In the genomic region with DNA sequence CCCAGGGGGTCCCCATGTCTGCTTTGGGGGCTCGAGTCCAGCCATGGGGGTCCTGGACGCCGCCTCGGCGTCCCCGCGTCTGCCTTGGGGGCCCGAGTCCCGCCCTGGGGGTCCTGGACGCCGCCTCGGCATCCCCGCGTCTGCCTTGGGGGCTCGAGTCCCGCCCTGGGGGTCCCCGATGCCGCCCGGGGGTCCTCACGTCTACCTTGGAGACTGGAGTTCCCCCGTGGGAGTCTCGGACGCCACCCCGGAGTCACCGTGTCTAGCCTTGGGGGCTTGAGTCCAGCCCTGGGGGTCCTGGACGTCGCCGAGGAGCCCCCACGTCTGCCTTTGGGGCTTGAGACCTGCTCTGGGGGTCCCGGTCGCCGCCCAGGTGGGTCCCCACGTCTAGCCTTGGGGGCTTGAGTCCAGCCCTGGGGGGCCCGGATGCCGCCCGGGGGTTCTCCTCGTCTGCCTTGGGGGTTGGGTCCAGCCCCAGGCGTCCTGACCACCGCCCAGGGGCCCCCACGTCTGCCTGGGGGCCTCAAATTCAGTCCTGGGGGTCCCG, we compare ENCODE assay signal across 9 cellular contexts. TPM values are rescaled to one million over a fixed set of nuclear protein-coding genes. Genes with fewer than 3 reads are reported as not detected.
DNase-seq lines count a peak whose midpoint lies in the region; ATAC-seq, FAIRE-seq and TF ChIP-seq lines count a peak whose summit lies in the region.
"Had no signal": no experiment of that assay in that cellular context is flagged by ENCODE, and none has a peak within 500 bp of the region (broad histone marks: within the 10 kb centered on the region; RNA-seq: fewer than 3 reads in every experiment).

No MANE protein-coding gene starts in this region.

- H3K27me3 ChIP-seq in GM12878 (replicated peaks in 1 of 2; ENCODE audit: control insufficient read depth in 2 of 2, insufficient read depth in 2 of 2, low read length in 1 of 2) (no peaks in the 10 kb centered on the region), HepG2 (ENCODE audit: control insufficient read depth in 1 of 2, insufficient read depth in 2 of 2, low read length in 2 of 2) (no peaks in the 10 kb centered on the region)

- CTCF ChIA-PET in GM12878 (lab: Yijun Ruan, JAX) = no interaction called here
- CTCF ChIA-PET in HepG2 (lab: Yijun Ruan, JAX; ENCODE audit: low intra/inter-chr PET ratio, low total read pairs) = no interaction called here

- POLR2A ChIA-PET in GM12878 (lab: Charles Lee) (no interaction called here), HepG2 (lab: Yijun Ruan, JAX) (no interaction called here)

- no peak for ATAC-seq in GM12878
- no peak for ATAC-seq in HepG2
- no peak for ATAC-seq in GM18502 (IDR thresholded peaks at IDR 0.05; ENCODE audit: poor library complexity, unreplicated experiment)
- no peak for ATAC-seq in HG03108 (IDR thresholded peaks at IDR 0.05; ENCODE audit: unreplicated experiment)

- TF ChIP-seq RAD21 in GM12878 (IDR thresholded peaks at IDR 0.05; ENCODE audit: insufficient read depth, low read depth, low read length) (no peak), HepG2 (CRISPR knock-in tag; IDR thresholded peaks at IDR 0.05) (no peak)

- peak overlapping the region; percentile 77; the same call in 1 of the 2 replicates for H2AFZ ChIP-seq in GM12878 (ENCODE audit: control insufficient read depth, low read depth, low read length)
- no peak overlapping the region for H2AFZ ChIP-seq in HepG2 (ENCODE audit: low read length)

- H3K4me2 ChIP-seq in GM12878 (ENCODE audit: control insufficient read depth, insufficient read depth) (peak overlapping the region; percentile 32), HepG2 (ENCODE audit: low read depth, low read length) (peak overlapping the region; percentile 92)

- H3K9ac ChIP-seq in GM12878 (ENCODE audit: control insufficient read depth, insufficient read depth, low read length) (peak overlapping the region; percentile 98), HepG2 (ENCODE audit: insufficient read depth, low read depth, low read length) (peak overlapping the region; percentile 92)

- H3K4me3 ChIP-seq in LNCaP clone FGC (ENCODE audit: low read depth, low read length) = peak overlapping the region; percentile 88
- peak overlapping the region; percentile 86 for H3K4me3 ChIP-seq in GM12878
- peak overlapping the region; percentile 73 to 88 (median 83) for H3K4me3 ChIP-seq in HepG2 (replicated peaks in 1 of 3; ENCODE audit: insufficient read depth in 1 of 3, low read depth in 2 of 3, low read length in 3 of 3)

- H3K9me3 ChIP-seq in GM12878 (replicated peaks; ENCODE audit: control insufficient read depth, insufficient read depth, low read length) (no peaks in the 10 kb centered on the region), HepG2 (ENCODE audit: low read length) (no peaks in the 10 kb centered on the region)

- H3K27ac ChIP-seq in GM12878 (ENCODE audit: control insufficient read depth, insufficient read depth) (peak overlapping the region; percentile 95), HepG2 (ENCODE audit: extremely low read length, insufficient read depth, low read length) (peak overlapping the region; percentile 66), temporal lobe (ENCODE audit: low read depth, low read length) (peak overlapping the region; percentile 44)

- in situ Hi-C loops in GM12878 (cut with MboI) (no loop called here), HepG2 (cut with HindIII; ENCODE audit: extremely low pct_ligation_motif_present, low pct_unique_long_range_greater_than_20kb) (loop anchor here (5.0 kb wide), 1 partner anchor 42 kb away; no protein-coding TSS in a partner anchor)

- H3K4me1 ChIP-seq in GM12878 (ENCODE audit: control insufficient read depth, insufficient read depth, low read length) (peaks cover 7% of the 10 kb centered on the region), HepG2 (ENCODE audit: insufficient read depth, low read length) (peaks cover 34% of the 10 kb centered on the region)

- FAIRE-seq in GM12878 (lab: Jason Lieb, UNC) (no peak), HepG2 (lab: Jason Lieb, UNC) (no peak)

- H3K79me2 ChIP-seq in GM12878 (ENCODE audit: control insufficient read depth, insufficient read depth, low read length) (peaks cover 14% of the 10 kb centered on the region), HepG2 (ENCODE audit: insufficient read depth, low read length) (peaks cover 9% of the 10 kb centered on the region)

- no peak for DNase-seq in LNCaP clone FGC (ENCODE audit: low read depth)
- DNase-seq in GM12878 (ENCODE audit: low read depth, low spot score) = no peak
- DNase-seq in HepG2 (ENCODE audit: low spot score) = no peak
- DNase-seq in HT-29 (ENCODE audit: low spot score) = no peak
- no peak for DNase-seq in NCI-H526 (lab: John Stamatoyannopoulos, UW)
- DNase-seq: NCI-H82 had no signal

- H4K20me1 ChIP-seq in GM12878 (ENCODE audit: control insufficient read depth, insufficient read depth) = no peaks in the 10 kb centered on the region
- peaks cover 6% of the 10 kb centered on the region; the same call in 1 of the 2 replicates for H4K20me1 ChIP-seq in HepG2 (ENCODE audit: insufficient read depth, low read length)

- H3K36me3 ChIP-seq in GM12878 (ENCODE audit: control insufficient read depth in 2 of 2, insufficient read depth in 2 of 2, low read length in 1 of 2) = peaks cover 0 to 3% of the 10 kb centered on the region in 2 experiments; a peak in 1 of 4 replicates
- peaks cover 5 to 19% of the 10 kb centered on the region in 2 experiments; a peak in 4 of 5 replicates for H3K36me3 ChIP-seq in HepG2 (replicated peaks in 1 of 2; ENCODE audit: control insufficient read depth in 1 of 2, insufficient read depth in 2 of 2, low read length in 2 of 2)

- TF ChIP-seq EP300 in GM12878 (IDR thresholded peaks at IDR 0.05; ENCODE audit: borderline replicate concordance in 1 of 2, control insufficient read depth in 1 of 2, low read depth in 2 of 2, low read length in 2 of 2) (no peak), HepG2 (IDR thresholded peaks at IDR 0.05; ENCODE audit: low read depth in 2 of 2, low read length in 2 of 2) (no peak), HepG2 (CRISPR knock-in tag; IDR thresholded peaks at IDR 0.05; ENCODE audit: borderline replicate concordance) (no peak)

- SMC1A ChIA-PET in GM12878 (lab: Charles Lee; ENCODE audit: uncharacterized antibody, unreplicated experiment) = no interaction called here

- BruUV-seq in GM12878 (replicated peaks; lab: Mats Ljungman, UMichigan) (no TSS peak), HepG2 (replicated peaks; lab: Mats Ljungman, UMichigan) (no TSS peak)

- RAD21 ChIA-PET in GM12878 (lab: Charles Lee; ENCODE audit: unreplicated experiment) = no interaction called here

- TF ChIP-seq POLR2A in GM12878 (IDR thresholded peaks at IDR 0.05; ENCODE audit: low read depth, low read length) = no peak
- TF ChIP-seq POLR2A in HepG2 (IDR thresholded peaks at IDR 0.05; ENCODE audit: insufficient read depth in 1 of 2, low read depth in 2 of 2, low read length in 2 of 2) = no peak

- intact Hi-C loops in GM12878 (cut with micrococcal nuclease; ENCODE audit: unreplicated experiment) = loop anchor here (2.0 to 10.0 kb wide), 4 partner anchors 37 to 1133 kb away; partner anchors contain the start of genes ASMTL, PLCXD1 and PPP2R3B
- intact Hi-C loops in HepG2 (cut with micrococcal nuclease; ENCODE audit: unreplicated experiment) = loop anchor here (5.0 to 10.0 kb wide), 2 partner anchors 42 to 55 kb away; no protein-coding TSS in a partner anchor

- TF ChIP-seq CTCF in LNCaP clone FGC (IDR thresholded peaks at IDR 0.05; ENCODE audit: control insufficient read depth, extremely low read depth, insufficient read depth) (no peak), GM12878 (IDR thresholded peaks at IDR 0.05 in 2 of 3, conservative IDR thresholded peaks at IDR 0.05 in 1 of 3; ENCODE audit: control insufficient read depth in 2 of 3, extremely low read depth in 1 of 3, insufficient read depth in 1 of 3, low read depth in 3 of 3, low read length in 3 of 3) (no peak), HepG2 (CRISPR knock-in tag; IDR thresholded peaks at IDR 0.05) (no peak)

- whole genome bisulfite sequencing in GM12878 (ENCODE audit: insufficient coverage, insufficient replicate concordance, low lambda C conversion rate, missing lambda C conversion rate) = under 1% methylated on average over 32 of the region's 41 CpGs
- WGBS in HepG2 (ENCODE audit: low lambda C conversion rate) = no CpG with 5 or more reads among the region's 41 CpGs

RNA-seq across cellular contexts. Expression of gene GTPBP6, which starts 1.1 kb away (rescaled TPM):
- 16.9 and 20.4 TPM in 2 replicates for total RNA-seq in GM12878 (2013; cell fraction: nucleolus; rRNA removed)
- total RNA-seq in GM12878 (2014; rRNA removed) (42.7 and 49.1 TPM in 2 replicates), GM12878 (2014; rRNA removed; fragmentation: Illumina TruSeq; extraction: Trizol) (11.6 and 14.7 TPM in 2 replicates), GM12878 (2021) (65.9 and 71.0 TPM in 2 replicates), HepG2 (2016; rRNA removed; fragmentation: Illumina TruSeq; extraction: Trizol) (35.6 and 39.6 TPM in 2 replicates), temporal lobe (11.1 TPM)
- 15.0 TPM for polyA plus RNA-seq in GM12878 (2011; ENCODE audit: low read depth)
- polyA plus RNA-seq in GM12878 (2011; rRNA removed) (10.6 and 27.5 TPM in 2 replicates), GM12878 (2014; fragmentation: Illumina TruSeq; extraction: Trizol) (4.8 and 8.6 TPM in 2 replicates), GM12878 (2014; fragmentation: Nextera tagmentation; extraction: Ambion mirVana) (1 to 10 TPM in 1 of 2 experiments, under 1 TPM in 1; 0.31 to 1.9 TPM), GM12878 (2014; rRNA removed) (48.2 and 55.5 TPM in 2 replicates), GM12878 (2016; fragmentation: Nextera tagmentation; extraction: Ambion mirVana) (10 to 100 TPM in 1 of 2 experiments, 1 to 10 TPM in 1; 8.5 to 46.1 TPM), HepG2 (2011; rRNA removed) (20.2 and 22.1 TPM in 2 replicates)
- polyA plus RNA-seq in GM12878 (2011; cell fraction: cytosol; rRNA removed) = 37.2 and 59.1 TPM in 2 replicates
- 60.0 and 78.8 TPM in 2 replicates for polyA plus RNA-seq in GM12878 (2011; cell fraction: nucleus; rRNA removed)
- 40.8 and 42.6 TPM in 2 replicates for polyA plus RNA-seq in GM12878 (2012)
- polyA minus RNA-seq in GM12878 (2011; rRNA and poly(A)+ RNA removed) = 20.8 and 31.1 TPM in 2 replicates
- polyA minus RNA-seq in GM12878 (2011; cell fraction: cytosol; rRNA and poly(A)+ RNA removed) = 14.2 and 16.7 TPM in 2 replicates
- polyA minus RNA-seq in GM12878 (2011; cell fraction: nucleus; rRNA and poly(A)+ RNA removed) = 8.3 and 17.0 TPM in 2 replicates
- total RNA-seq in HepG2 (2016; cell fraction: cytosol; rRNA removed; fragmentation: Illumina TruSeq; extraction: Trizol; ENCODE audit: low read depth) = 33.9 and 34.6 TPM in 2 replicates
- total RNA-seq in HepG2 (2016; cell fraction: insoluble cytoplasmic fraction; rRNA removed; fragmentation: Illumina TruSeq; extraction: Trizol) = 32.3 and 41.0 TPM in 2 replicates
- total RNA-seq in HepG2 (2016; cell fraction: membrane; rRNA removed; fragmentation: Illumina TruSeq; extraction: Trizol) = 50.6 and 52.4 TPM in 2 replicates
- total RNA-seq in HepG2 (2016; cell fraction: nucleus; rRNA removed; fragmentation: Illumina TruSeq; extraction: Trizol) = 17.0 and 20.4 TPM in 2 replicates
- polyA plus RNA-seq in HepG2 (2011; cell fraction: cytosol; rRNA removed) = 18.4 and 31.3 TPM in 2 replicates
- polyA plus RNA-seq in HepG2 (2011; cell fraction: nucleus; rRNA removed) = 29.4 and 36.8 TPM in 2 replicates
- polyA plus RNA-seq in HepG2 (2012) = 16.6 and 18.3 TPM in 2 replicates
- 46.6 and 50.3 TPM in 2 replicates for polyA plus RNA-seq in HepG2 (2016; cell fraction: cytosol; fragmentation: Illumina TruSeq; extraction: Trizol; ENCODE audit: low read depth)
- 38.1 and 42.7 TPM in 2 replicates for polyA plus RNA-seq in HepG2 (2016; cell fraction: insoluble cytoplasmic fraction; fragmentation: Illumina TruSeq; extraction: Trizol; ENCODE audit: low read depth)
- 50.6 and 54.4 TPM in 2 replicates for polyA plus RNA-seq in HepG2 (2016; cell fraction: membrane; fragmentation: Illumina TruSeq; extraction: Trizol; ENCODE audit: low read depth)
- 41.5 and 48.9 TPM in 2 replicates for polyA plus RNA-seq in HepG2 (2016; cell fraction: nucleus; fragmentation: Illumina TruSeq; extraction: Trizol; ENCODE audit: insufficient read depth, low read depth)
- 14.7 and 27.7 TPM in 2 replicates for polyA minus RNA-seq in HepG2 (2011; rRNA and poly(A)+ RNA removed; ENCODE audit: low replicate concordance)
- polyA minus RNA-seq in HepG2 (2011; cell fraction: cytosol; rRNA and poly(A)+ RNA removed) = 10.6 and 14.2 TPM in 2 replicates
- 4.7 and 7.2 TPM in 2 replicates for polyA minus RNA-seq in HepG2 (2011; cell fraction: nucleus; rRNA and poly(A)+ RNA removed)
- total RNA-seq in HT-29 (2014; rRNA removed; shearing (Covaris generic)) = 111 and 120 TPM in 2 replicates

RNA-seq across cellular contexts. Expression of gene PLCXD1, which starts 38.5 kb away (rescaled TPM):
- 66.9 and 72.5 TPM in 2 replicates for total RNA-seq in GM12878 (2013; cell fraction: nucleolus; rRNA removed)
- 23.6 and 28.8 TPM in 2 replicates for total RNA-seq in GM12878 (2014; rRNA removed)
- 12.2 and 14.8 TPM in 2 replicates for total RNA-seq in GM12878 (2014; rRNA removed; fragmentation: Illumina TruSeq; extraction: Trizol)
- total RNA-seq in GM12878 (2021) = 27.5 and 28.6 TPM in 2 replicates
- 16.7 TPM for polyA plus RNA-seq in GM12878 (2011; ENCODE audit: low read depth)
- 24.7 and 49.7 TPM in 2 replicates for polyA plus RNA-seq in GM12878 (2011; rRNA removed)
- polyA plus RNA-seq in GM12878 (2011; cell fraction: cytosol; rRNA removed) = 65.3 and 73.9 TPM in 2 replicates
- polyA plus RNA-seq in GM12878 (2011; cell fraction: nucleus; rRNA removed) = 128 and 175 TPM in 2 replicates
- 28.7 and 35.2 TPM in 2 replicates for polyA plus RNA-seq in GM12878 (2012)
- 12.5 and 21.2 TPM in 2 replicates for polyA plus RNA-seq in GM12878 (2014; fragmentation: Illumina TruSeq; extraction: Trizol)
- 1 to 10 TPM; 2.4 to 3.4 TPM for polyA plus RNA-seq in GM12878 (2014; fragmentation: Nextera tagmentation; extraction: Ambion mirVana)
- polyA plus RNA-seq in GM12878 (2014; rRNA removed) = 49.7 and 49.8 TPM in 2 replicates
- 10 to 100 TPM; 11.2 to 11.6 TPM for polyA plus RNA-seq in GM12878 (2016; fragmentation: Nextera tagmentation; extraction: Ambion mirVana)
- polyA minus RNA-seq in GM12878 (2011; rRNA and poly(A)+ RNA removed) = 46.4 and 79.6 TPM in 2 replicates
- polyA minus RNA-seq in GM12878 (2011; cell fraction: cytosol; rRNA and poly(A)+ RNA removed) = 37.4 and 40.9 TPM in 2 replicates
- polyA minus RNA-seq in GM12878 (2011; cell fraction: nucleus; rRNA and poly(A)+ RNA removed) = 21.3 and 30.1 TPM in 2 replicates
- 87.7 and 111 TPM in 2 replicates for total RNA-seq in HepG2 (2016; rRNA removed; fragmentation: Illumina TruSeq; extraction: Trizol)
- 14.7 and 15.6 TPM in 2 replicates for total RNA-seq in HepG2 (2016; cell fraction: cytosol; rRNA removed; fragmentation: Illumina TruSeq; extraction: Trizol; ENCODE audit: low read depth)
- total RNA-seq in HepG2 (2016; cell fraction: insoluble cytoplasmic fraction; rRNA removed; fragmentation: Illumina TruSeq; extraction: Trizol) = 93.5 and 100 TPM in 2 replicates
- 44.6 and 46.3 TPM in 2 replicates for total RNA-seq in HepG2 (2016; cell fraction: membrane; rRNA removed; fragmentation: Illumina TruSeq; extraction: Trizol)
- 61.7 and 72.3 TPM in 2 replicates for total RNA-seq in HepG2 (2016; cell fraction: nucleus; rRNA removed; fragmentation: Illumina TruSeq; extraction: Trizol)
- 153 and 202 TPM in 2 replicates for polyA plus RNA-seq in HepG2 (2011; rRNA removed)
- polyA plus RNA-seq in HepG2 (2011; cell fraction: cytosol; rRNA removed) = 97.5 and 98.8 TPM in 2 replicates
- 373 and 416 TPM in 2 replicates for polyA plus RNA-seq in HepG2 (2011; cell fraction: nucleus; rRNA removed)
- polyA plus RNA-seq in HepG2 (2012) = 118 and 196 TPM in 2 replicates
- polyA plus RNA-seq in HepG2 (2016; cell fraction: cytosol; fragmentation: Illumina TruSeq; extraction: Trizol; ENCODE audit: low read depth) = 10.9 TPM in 2 replicates
- 71.2 and 91.8 TPM in 2 replicates for polyA plus RNA-seq in HepG2 (2016; cell fraction: insoluble cytoplasmic fraction; fragmentation: Illumina TruSeq; extraction: Trizol; ENCODE audit: low read depth)
- polyA plus RNA-seq in HepG2 (2016; cell fraction: membrane; fragmentation: Illumina TruSeq; extraction: Trizol; ENCODE audit: low read depth) = 29.2 and 29.4 TPM in 2 replicates
- polyA plus RNA-seq in HepG2 (2016; cell fraction: nucleus; fragmentation: Illumina TruSeq; extraction: Trizol; ENCODE audit: insufficient read depth, low read depth) = 178 and 219 TPM in 2 replicates
- 70.5 and 467 TPM in 2 replicates for polyA minus RNA-seq in HepG2 (2011; rRNA and poly(A)+ RNA removed; ENCODE audit: low replicate concordance)
- 116 and 195 TPM in 2 replicates for polyA minus RNA-seq in HepG2 (2011; cell fraction: cytosol; rRNA and poly(A)+ RNA removed)
- polyA minus RNA-seq in HepG2 (2011; cell fraction: nucleus; rRNA and poly(A)+ RNA removed) = 115 and 118 TPM in 2 replicates
- total RNA-seq in temporal lobe = 8.1 TPM
- 58.2 and 68.3 TPM in 2 replicates for total RNA-seq in HT-29 (2014; rRNA removed; shearing (Covaris generic))

Comparison
In these comparisons a context has a peak if more than half of its experiments do, and no peak if none do; other contexts are left out.
1. H3K27ac ChIP-seq: peak in every context shown above with its lines; median percentile 95 in GM12878; 66 in HepG2; 44 in temporal lobe.